In the genomic region with DNA sequence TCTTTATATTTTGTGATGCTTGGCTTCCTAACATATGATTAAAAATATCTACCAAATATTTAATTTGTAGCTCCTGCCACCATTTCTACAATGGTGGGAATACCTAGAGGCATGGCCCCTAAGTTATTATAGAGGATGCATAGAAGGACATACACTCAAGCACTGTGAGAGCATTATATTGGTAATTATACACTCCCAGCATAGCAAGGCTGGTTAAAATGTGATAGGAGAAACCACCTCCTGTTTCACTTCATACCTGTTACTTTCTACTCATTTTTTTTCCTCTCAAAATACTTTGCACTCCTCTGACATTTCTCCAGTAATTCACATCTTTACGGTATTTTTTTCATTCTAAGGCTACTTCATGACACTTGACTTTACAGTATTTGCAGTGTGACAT, we compare ENCODE assay signal across 14 cellular contexts.
"Had no signal": no experiment of that assay in that cellular context is flagged by ENCODE, and none has a peak within 500 bp of the region (broad histone marks: within the 10 kb centered on the region; RNA-seq: fewer than 3 reads in every experiment).

No MANE protein-coding gene starts in this region.

- DNase-seq: activated CD4-positive, alpha-beta T cell treated with anti-CD3 and anti-CD28 coated beads, Interleukin-2, amount 50 U/mL, for 4 hours; activated CD4-positive, CD25-positive, alpha-beta regulatory T cell treated with anti-CD3 and anti-CD28 coated beads, Interleukin-2, amount 50 U/mL, for 72 hours; activated gamma-delta T cell; activated naive CD8-positive, alpha-beta T cell treated with anti-CD3 and anti-CD28 coated beads for 36 hours; activated T-cell treated with anti-CD3 and anti-CD28 coated beads, Interleukin-2, amount 50 U/mL, for 4 hours; brain microvascular endothelial cell; effector memory CD4-positive, alpha-beta T cell; hypothalamus; kidney glomerular epithelial cell; retina; stimulated activated CD4-positive, alpha-beta T cell treated with anti-CD3 and anti-CD28 coated beads, Interleukin-4, amount 100 ng/mL, for 1 hour; stimulated activated CD8-positive, alpha-beta memory T cell treated with anti-CD3 and anti-CD28 coated beads, Interleukin-4, amount 100 ng/mL, for 48 hours; stimulated activated naive CD8-positive, alpha-beta T cell treated with anti-CD3 and anti-CD28 coated beads, Interleukin-15, Interleukin-2, amounts not matched to agents 100 U/mL and 50 U/mL, for 24 hours; upper lobe of left lung had no signal

- H3K27me3 Mint-ChIP-seq: activated naive CD8-positive, alpha-beta T cell treated with anti-CD3 and anti-CD28 coated beads for 36 hours had no signal

- H3K4me1 ChIP-seq: upper lobe of left lung had no signal

- H3K36me3 ChIP-seq: brain microvascular endothelial cell, upper lobe of left lung had no signal

- H3K4me1 Mint-ChIP-seq: activated naive CD8-positive, alpha-beta T cell treated with anti-CD3 and anti-CD28 coated beads for 36 hours had no signal

- ATAC-seq: activated T-cell treated with anti-CD3 and anti-CD28 coated beads, Interleukin-2, amount 50 U/mL, for 4 hours; stimulated activated naive CD8-positive, alpha-beta T cell treated with anti-CD3 and anti-CD28 coated beads, Interleukin-15, Interleukin-2, amounts not matched to agents 100 U/mL and 50 U/mL, for 24 hours had no signal

- H3K4me3 ChIP-seq: upper lobe of left lung had no signal

- H3K4me3 Mint-ChIP-seq: activated naive CD8-positive, alpha-beta T cell treated with anti-CD3 and anti-CD28 coated beads for 36 hours; activated T-cell treated with anti-CD3 and anti-CD28 coated beads, Interleukin-2, amount 50 U/mL, for 4 hours had no signal

- H3K27ac Mint-ChIP-seq: activated naive CD8-positive, alpha-beta T cell treated with anti-CD3 and anti-CD28 coated beads for 36 hours had no signal

- H3K27me3 ChIP-seq: brain microvascular endothelial cell, upper lobe of left lung had no signal

- H3K27ac ChIP-seq: brain microvascular endothelial cell, upper lobe of left lung had no signal
